In the genomic region with DNA sequence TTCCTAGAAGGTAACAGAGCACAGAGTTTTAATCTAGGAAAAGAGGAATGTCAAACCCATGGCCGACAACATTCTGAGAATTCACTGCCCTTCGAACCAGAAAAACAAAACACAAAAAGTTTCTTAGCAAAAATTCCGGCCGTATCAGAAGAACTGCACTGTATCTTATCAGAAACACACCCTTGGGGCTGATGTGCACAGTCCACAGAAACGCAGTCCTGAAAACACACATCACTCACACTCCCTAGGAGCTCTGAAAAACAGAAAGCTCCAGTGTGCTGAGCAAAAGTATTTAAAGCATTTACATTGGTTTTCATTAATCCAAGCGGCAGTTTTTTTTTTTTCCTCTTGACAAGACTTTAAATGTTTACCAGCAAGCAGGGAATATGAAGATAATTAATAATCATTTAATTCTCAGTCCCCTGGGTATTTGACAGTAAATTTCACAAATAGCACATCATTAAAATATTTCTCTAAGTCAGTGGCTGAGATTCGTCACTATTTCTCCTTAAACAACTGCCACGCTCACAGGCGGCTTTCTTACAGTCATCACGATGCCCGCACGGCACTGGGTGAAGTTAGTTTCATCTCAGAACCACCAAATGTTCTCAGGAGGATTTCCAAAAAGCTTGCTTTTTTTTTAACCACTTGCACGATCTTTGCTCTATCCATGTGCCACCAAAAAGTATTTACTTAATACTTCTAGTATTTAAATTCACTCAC, we compare ENCODE assay signal across 10 cellular contexts. TPM values are rescaled to one million over a fixed set of nuclear protein-coding genes. Genes with fewer than 3 reads are reported as not detected.
DNase-seq lines count a peak whose midpoint lies in the region; ATAC-seq and TF ChIP-seq lines count a peak whose summit lies in the region.
"Had no signal": no experiment of that assay in that cellular context is flagged by ENCODE, and none has a peak within 500 bp of the region (broad histone marks: within the 10 kb centered on the region; RNA-seq: fewer than 3 reads in every experiment).

No MANE protein-coding gene starts in this region.

- H3K4me3 Mint-ChIP-seq in activated CD4-positive, alpha-beta T cell treated with anti-CD3 and anti-CD28 coated beads, Interleukin-2, amount 10 ng/mL, durations not matched to agents 7 days and 5 days = peak overlapping the region; percentile 49
- H3K4me3 Mint-ChIP-seq: nephron progenitor cell had no signal

- dilution Hi-C loops in mammary epithelial cell (cut with HindIII; ENCODE audit: low sequenced_read_pairs) = no loop called here

- H3K36me3 ChIP-seq in GM23248 (ENCODE audit: low read depth) (no peaks in the 10 kb centered on the region), mammary epithelial cell (ENCODE audit: insufficient read depth, low read length) (no peaks in the 10 kb centered on the region)

- H3K4me3 ChIP-seq in GM23248 = no peak overlapping the region
- no peak overlapping the region for H3K4me3 ChIP-seq in fibroblast of mammary gland (ENCODE audit: control insufficient read depth, low read depth, low read length)
- no peak overlapping the region for H3K4me3 ChIP-seq in mammary epithelial cell (replicated peaks in 1 of 3; ENCODE audit: insufficient read depth in 1 of 3, low read depth in 2 of 3, low read length in 3 of 3)

- in situ Hi-C loops in GM23248 (cut with MboI) = no loop called here
- in situ Hi-C loops in KBM-7 (cut with MboI; ENCODE audit: low pct_unique_long_range_greater_than_20kb, low sequenced_read_pairs) = no loop called here
- in situ Hi-C loops in mammary epithelial cell (cut with MboI; ENCODE audit: low sequenced_read_pairs in 2 of 2) = no loop called here

- H3K9ac ChIP-seq in GM23248 (no peak overlapping the region), mammary epithelial cell (ENCODE audit: insufficient read depth, low read length) (no peak overlapping the region)

- peaks cover 95% of the 10 kb centered on the region for H3K4me1 Mint-ChIP-seq in activated CD4-positive, alpha-beta T cell treated with anti-CD3 and anti-CD28 coated beads, Interleukin-2, amount 10 ng/mL, durations not matched to agents 7 days and 5 days

- H4K20me1 ChIP-seq in GM23248 (ENCODE audit: insufficient read depth) (no peaks in the 10 kb centered on the region), mammary epithelial cell (ENCODE audit: insufficient read depth, low read length) (no peaks in the 10 kb centered on the region)

- POLR2A ChIA-PET in activated CD4-positive, alpha-beta T cell treated with anti-CD3 and anti-CD28 coated beads, Interleukin-2, amount 10 ng/mL, durations not matched to agents 7 days and 5 days (lab: Charles Lee) = no interaction called here

- peak overlapping the region; percentile 80 for H3K27ac Mint-ChIP-seq in activated CD4-positive, alpha-beta T cell treated with anti-CD3 and anti-CD28 coated beads, Interleukin-2, amount 10 ng/mL, durations not matched to agents 7 days and 5 days
- H3K27ac Mint-ChIP-seq: nephron progenitor cell had no signal

- H3K9me2 ChIP-seq in GM23248 (ENCODE audit: insufficient read depth) = no peaks in the 10 kb centered on the region

- intact Hi-C loops in mammary epithelial cell (cut with micrococcal nuclease) = no loop called here

- CTCF ChIA-PET in activated CD4-positive, alpha-beta T cell treated with anti-CD3 and anti-CD28 coated beads, Interleukin-2, amount 10 ng/mL, durations not matched to agents 7 days and 5 days (lab: Charles Lee) = interaction anchor here (0.6 to 0.7 kb wide), 2 partner anchors 93 to 95 kb away, joined by 3 read pairs; no protein-coding TSS in a partner anchor
- CTCF ChIA-PET in mammary epithelial cell (lab: Charles Lee; ENCODE audit: low non-redundant PET) = no interaction called here

- DNase-seq in GM23248 = peak; percentile 13
- DNase-seq in activated CD4-positive, alpha-beta T cell treated with anti-CD3 and anti-CD28 coated beads, Interleukin-2, amount 10 ng/mL, durations not matched to agents 7 days and 5 days = peak; percentile 32
- peak; percentile 14 for DNase-seq in fibroblast of mammary gland (ENCODE audit: low read depth)
- peak; percentile 76 for DNase-seq in stimulated activated CD8-positive, alpha-beta memory T cell treated with anti-CD3 and anti-CD28 coated beads, Interleukin-4, amount 100 ng/mL, for 48 hours
- no peak for DNase-seq in KBM-7
- DNase-seq in SHP77 treated with DMSO at 0.1 percent for 48 hours (lab: John Stamatoyannopoulos, UW) = no peak
- DNase-seq in mammary epithelial cell = no peak
- DNase-seq: nephron progenitor cell, Right ventricle myocardium superior had no signal

- 85 to 86% methylated on average over 13 of the region's 13 CpGs for WGBS in GM23248 (ENCODE audit: low coverage in 1 of 2, low lambda C conversion rate in 2 of 2, missing lambda C conversion rate in 2 of 2), 2 experiments
- WGBS in mammary epithelial cell (ENCODE audit: low coverage, missing lambda C conversion rate) = 90% methylated on average over 13 of the region's 13 CpGs

- no TSS peak for BruUV-seq in mammary epithelial cell (replicated peaks; lab: Mats Ljungman, UMichigan)

- H3K27ac ChIP-seq in GM23248 (no peak overlapping the region), mammary epithelial cell (ENCODE audit: insufficient read depth, low read depth, low read length) (no peak overlapping the region)

- H3K9me3 Mint-ChIP-seq in activated CD4-positive, alpha-beta T cell treated with anti-CD3 and anti-CD28 coated beads, Interleukin-2, amount 10 ng/mL, durations not matched to agents 7 days and 5 days = no peaks in the 10 kb centered on the region
- H3K9me3 Mint-ChIP-seq: nephron progenitor cell had no signal

- H3K36me3 Mint-ChIP-seq in activated CD4-positive, alpha-beta T cell treated with anti-CD3 and anti-CD28 coated beads, Interleukin-2, amount 10 ng/mL, durations not matched to agents 7 days and 5 days (ENCODE audit: low read depth) = peaks cover 48% of the 10 kb centered on the region

- H3K4me1 ChIP-seq in GM23248 (ENCODE audit: insufficient read depth) (peaks cover 20% of the 10 kb centered on the region), mammary epithelial cell (ENCODE audit: insufficient read depth, low read length) (peaks cover 31% of the 10 kb centered on the region)

- peaks cover 7% of the 10 kb centered on the region for H3F3A ChIP-seq in GM23248 (ENCODE audit: insufficient read depth)

- TF ChIP-seq CTCF in fibroblast of mammary gland (conservative IDR thresholded peaks at IDR 0.05; ENCODE audit: control insufficient read depth, insufficient read depth, low read depth, low read length) = no peak
- TF ChIP-seq CTCF in mammary epithelial cell (conservative IDR thresholded peaks at IDR 0.05 in 1 of 2, IDR thresholded peaks at IDR 0.05 in 1 of 2; ENCODE audit: extremely low read depth in 1 of 2, insufficient read depth in 1 of 2, low read depth in 1 of 2, low read length in 2 of 2) = no peak

- H3K4me2 ChIP-seq in GM23248 (ENCODE audit: unreplicated experiment) (no peak overlapping the region), mammary epithelial cell (ENCODE audit: insufficient read depth, low read depth, low read length) (no peak overlapping the region)

- H3K79me2 ChIP-seq in GM23248 (ENCODE audit: insufficient read depth) = no peaks in the 10 kb centered on the region
- no peaks in the 10 kb centered on the region for H3K79me2 ChIP-seq in mammary epithelial cell (ENCODE audit: insufficient read depth, low read length)

- no peak overlapping the region for H2AFZ ChIP-seq in GM23248
- no peak overlapping the region for H2AFZ ChIP-seq in mammary epithelial cell (ENCODE audit: low read depth, low read length)

- no peaks in the 10 kb centered on the region for H3K27me3 Mint-ChIP-seq in activated CD4-positive, alpha-beta T cell treated with anti-CD3 and anti-CD28 coated beads, Interleukin-2, amount 10 ng/mL, durations not matched to agents 7 days and 5 days

- H3K27me3 ChIP-seq in GM23248 (replicated peaks; ENCODE audit: insufficient read depth) = no peaks in the 10 kb centered on the region
- H3K27me3 ChIP-seq in mammary epithelial cell (ENCODE audit: insufficient read depth, low read length) = no peaks in the 10 kb centered on the region

- H3K9me3 ChIP-seq in GM23248 (ENCODE audit: low read depth) (no peaks in the 10 kb centered on the region), mammary epithelial cell (replicated peaks; ENCODE audit: insufficient read depth, low read length) (no peaks in the 10 kb centered on the region)

- no peak for ATAC-seq in GM18858 (IDR thresholded peaks at IDR 0.05; ENCODE audit: unreplicated experiment)

RNA-seq across cellular contexts. Expression of a gene that starts 13.3 kb away (rescaled TPM):
- 0.11 and 0.51 TPM in 2 replicates for total RNA-seq in GM23248 (2014; rRNA removed; shearing (Covaris generic))
- polyA plus RNA-seq in GM23248 (2016; fragmentation: Nextera tagmentation; extraction: Ambion mirVana) (0.09 and 0.14 TPM in 2 replicates), mammary epithelial cell (0.01 TPM)
- total RNA-seq in activated CD4-positive, alpha-beta T cell treated with anti-CD3 and anti-CD28 coated beads, Interleukin-2, amount 10 ng/mL, durations not matched to agents 7 days and 5 days = 10 to 100 TPM; 62.0 to 68.8 TPM
- total RNA-seq in mammary epithelial cell = under 1 TPM in 1 of 2 donors, not detected in 1; under 0.01 TPM
- not detected for polyA minus RNA-seq in mammary epithelial cell

Comparison
In these comparisons a context has a peak if more than half of its experiments do, and no peak if none do; other contexts are left out.
1. DNase-seq: peak in GM23248 (single experiment), activated CD4-positive, alpha-beta T cell treated with anti-CD3 and anti-CD28 coated beads, Interleukin-2, amount 10 ng/mL, durations not matched to agents 7 days and 5 days (single experiment), fibroblast of mammary gland (single experiment) and stimulated activated CD8-positive, alpha-beta memory T cell treated with anti-CD3 and anti-CD28 coated beads, Interleukin-4, amount 100 ng/mL, for 48 hours (single experiment); none in KBM-7 (single experiment), SHP77 treated with DMSO at 0.1 percent for 48 hours (single experiment) and mammary epithelial cell (single experiment).
2. RNA of a gene that starts 13.3 kb away (total RNA-seq): 62.0 to 68.8 TPM in activated CD4-positive, alpha-beta T cell treated with anti-CD3 and anti-CD28 coated beads, Interleukin-2, amount 10 ng/mL, durations not matched to agents 7 days and 5 days; 0.11 to 0.51 TPM in GM23248 and under 0.01 TPM in mammary epithelial cell; every median in the first group is over 10 times any median in the second.